ENCODE assay signal across 7 cellular contexts in genomic region chr6:28355743-28356665, GRCh38. TPM values are rescaled to one million over a fixed set of nuclear protein-coding genes. Genes with fewer than 3 reads are reported as not detected.
A peak's percentile ranks its signal among the peaks of the same experiment; 100 is the strongest.
DNase-seq lines count a peak whose midpoint lies in the region; ATAC-seq, FAIRE-seq and TF ChIP-seq lines count a peak whose summit lies in the region.

No MANE protein-coding gene starts in this region.

- peak; percentile 65 for ATAC-seq in HG03175 (IDR thresholded peaks at IDR 0.05; ENCODE audit: unreplicated experiment)

- H3K9me3 ChIP-seq in kidney (ENCODE audit: control insufficient read depth in 1 of 2, low read length in 2 of 2): no peaks in the 10 kb centered on the region

- in situ Hi-C loops in GM13977 (cut with MboI; ENCODE audit: low pct_unique_long_range_greater_than_20kb, low sequenced_read_pairs, unreplicated experiment): loop anchor here (10.0 to 25.0 kb wide), 2 partner anchors 221 to 1194 kb away; no protein-coding TSS in a partner anchor

- peak overlapping the region; percentile 86 to 95 for H3K4me3 ChIP-seq in kidney (ENCODE audit: low read length in 2 of 2)

- no peak for FAIRE-seq in kidney (lab: Jason Lieb, UNC)

- DNase-seq in GM13977 (ENCODE audit: low spot score) (peak; percentile 68), NCI-H446 (lab: John Stamatoyannopoulos, UW) (peak; percentile 64 to 85), kidney (peak; percentile 85)
- peak; percentile 30 to 54 for DNase-seq in activated CD4-positive, alpha-beta T cell treated with anti-CD3 and anti-CD28 coated beads for 24 hours (ENCODE audit: low read depth in 2 of 2)
- DNase-seq in stimulated activated CD4-positive, alpha-beta T cell treated with anti-CD3 and anti-CD28 coated beads, Interleukin-12 subunit alpha, Interleukin-12 subunit beta, amount 100 ng/mL, for 4 hours: peak; percentile 42

- no peaks in the 10 kb centered on the region for H3K36me3 ChIP-seq in kidney (ENCODE audit: control insufficient read depth in 1 of 2, insufficient read depth in 2 of 2, low read length in 2 of 2)

- peak overlapping the region; percentile 65 to 85 for H3K9ac ChIP-seq in kidney (ENCODE audit: low read length in 2 of 2)

- TF ChIP-seq CTCF in GM13977 (IDR thresholded peaks at IDR 0.05; ENCODE audit: extremely low read depth, insufficient read depth, missing control alignments) (peak; percentile 86), kidney (IDR thresholded peaks at IDR 0.05; ENCODE audit: borderline replicate concordance, extremely low read depth, insufficient read depth) (peak; percentile 94)

- H3K27ac ChIP-seq in cingulate gyrus (ENCODE audit: low read depth, low read length) (peak overlapping the region; percentile 80), kidney (ENCODE audit: low read depth in 2 of 2, low read length in 2 of 2) (peak overlapping the region; percentile 82 to 95)

- H3K4me1 ChIP-seq in kidney (ENCODE audit: control insufficient read depth in 1 of 2, insufficient read depth in 1 of 2, low read depth in 1 of 2, low read length in 2 of 2): peaks cover 6 to 21% of the 10 kb centered on the region in 2 donors

- intact Hi-C loops in kidney (cut with DNase I): no loop called here

RNA-seq across cellular contexts. Expression of gene ZKSCAN3, which starts 6.3 kb away (rescaled TPM):
- 8.3 TPM for total RNA-seq in kidney
- polyA plus RNA-seq in kidney (ENCODE audit: insufficient read depth, low read depth, low replicate concordance): 3.5 TPM

RNA-seq across cellular contexts. Expression of gene ZSCAN31, which starts 20.1 kb away (rescaled TPM):
- total RNA-seq in kidney: 6.3 TPM
- 4.1 TPM for polyA plus RNA-seq in kidney (ENCODE audit: insufficient read depth, low read depth, low replicate concordance)

RNA-seq across cellular contexts. Expression of gene ZSCAN12, which starts 43.5 kb away (rescaled TPM):
- 7.9 TPM for total RNA-seq in kidney
- polyA plus RNA-seq in kidney (ENCODE audit: insufficient read depth, low read depth, low replicate concordance): 1.3 TPM

Comparison
In these comparisons a context has a peak if more than half of its experiments do, and no peak if none do; other contexts are left out.
1. Peak in every context shown above with its lines: DNase-seq, ATAC-seq, H3K4me3 ChIP-seq and H3K27ac ChIP-seq.